1 cellular context compared by ENCODE assay signal in the genomic region with DNA sequence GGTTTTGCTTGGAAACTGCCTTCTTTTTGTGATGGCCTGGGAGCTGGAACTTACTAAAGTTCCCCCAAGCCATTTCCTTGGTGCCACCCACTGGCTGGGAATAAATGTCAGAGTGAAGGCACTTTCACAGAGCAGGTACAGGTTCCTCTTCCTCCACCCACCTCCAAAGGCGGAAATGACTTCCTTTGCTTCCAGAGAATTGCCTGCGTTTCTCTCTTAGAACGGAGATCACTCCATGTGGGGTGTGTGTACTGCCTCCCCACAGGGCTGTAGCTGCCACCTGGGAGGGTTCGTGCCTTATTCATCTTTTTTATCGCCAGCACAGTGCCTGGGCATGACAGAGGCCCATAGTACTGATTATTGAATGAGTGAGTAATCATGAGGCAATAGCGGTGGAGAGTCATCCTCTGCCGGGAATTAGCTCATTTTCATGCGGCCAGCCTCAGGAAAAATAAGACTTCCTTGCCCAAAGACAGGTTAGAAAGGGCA.
A peak's percentile ranks its signal among the peaks of the same experiment; 100 is the strongest.
TF ChIP-seq lines count a peak whose summit lies in the region.

No MANE protein-coding gene starts in this region.

TF ChIP-seq in HepG2, 621 proteins besides CTCF, POLR2A, EP300 and RAD21:
- no peak for TF ChIP-seq SIX1 (CRISPR knock-in tag; IDR thresholded peaks at IDR 0.05; ENCODE audit: borderline replicate concordance)
- no peak for TF ChIP-seq NONO (IDR thresholded peaks at IDR 0.05)
- TF ChIP-seq NONO (CRISPR knock-in tag; conservative IDR thresholded peaks at IDR 0.05): no peak
- no peak for TF ChIP-seq ZNF616 (CRISPR knock-in tag; IDR thresholded peaks at IDR 0.05; ENCODE audit: low read depth)
- no peak for TF ChIP-seq CBX2 (IDR thresholded peaks at IDR 0.05; ENCODE audit: low read depth, low read length)
- no peak for TF ChIP-seq CBX2 (CRISPR knock-in tag; IDR thresholded peaks at IDR 0.05; ENCODE audit: low read depth)
- TF ChIP-seq, protein P1, sequence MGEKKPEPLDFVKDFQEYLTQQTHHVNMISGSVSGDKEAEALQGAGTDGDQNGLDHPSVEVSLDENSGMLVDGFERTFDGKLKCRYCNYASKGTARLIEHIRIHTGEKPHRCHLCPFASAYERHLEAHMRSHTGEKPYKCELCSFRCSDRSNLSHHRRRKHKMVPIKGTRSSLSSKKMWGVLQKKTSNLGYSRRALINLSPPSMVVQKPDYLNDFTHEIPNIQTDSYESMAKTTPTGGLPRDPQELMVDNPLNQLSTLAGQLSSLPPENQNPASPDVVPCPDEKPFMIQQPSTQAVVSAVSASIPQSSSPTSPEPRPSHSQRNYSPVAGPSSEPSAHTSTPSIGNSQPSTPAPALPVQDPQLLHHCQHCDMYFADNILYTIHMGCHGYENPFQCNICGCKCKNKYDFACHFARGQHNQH (CRISPR knock-in tag; IDR thresholded peaks at IDR 0.05): no peak
- TF ChIP-seq, protein P2, sequence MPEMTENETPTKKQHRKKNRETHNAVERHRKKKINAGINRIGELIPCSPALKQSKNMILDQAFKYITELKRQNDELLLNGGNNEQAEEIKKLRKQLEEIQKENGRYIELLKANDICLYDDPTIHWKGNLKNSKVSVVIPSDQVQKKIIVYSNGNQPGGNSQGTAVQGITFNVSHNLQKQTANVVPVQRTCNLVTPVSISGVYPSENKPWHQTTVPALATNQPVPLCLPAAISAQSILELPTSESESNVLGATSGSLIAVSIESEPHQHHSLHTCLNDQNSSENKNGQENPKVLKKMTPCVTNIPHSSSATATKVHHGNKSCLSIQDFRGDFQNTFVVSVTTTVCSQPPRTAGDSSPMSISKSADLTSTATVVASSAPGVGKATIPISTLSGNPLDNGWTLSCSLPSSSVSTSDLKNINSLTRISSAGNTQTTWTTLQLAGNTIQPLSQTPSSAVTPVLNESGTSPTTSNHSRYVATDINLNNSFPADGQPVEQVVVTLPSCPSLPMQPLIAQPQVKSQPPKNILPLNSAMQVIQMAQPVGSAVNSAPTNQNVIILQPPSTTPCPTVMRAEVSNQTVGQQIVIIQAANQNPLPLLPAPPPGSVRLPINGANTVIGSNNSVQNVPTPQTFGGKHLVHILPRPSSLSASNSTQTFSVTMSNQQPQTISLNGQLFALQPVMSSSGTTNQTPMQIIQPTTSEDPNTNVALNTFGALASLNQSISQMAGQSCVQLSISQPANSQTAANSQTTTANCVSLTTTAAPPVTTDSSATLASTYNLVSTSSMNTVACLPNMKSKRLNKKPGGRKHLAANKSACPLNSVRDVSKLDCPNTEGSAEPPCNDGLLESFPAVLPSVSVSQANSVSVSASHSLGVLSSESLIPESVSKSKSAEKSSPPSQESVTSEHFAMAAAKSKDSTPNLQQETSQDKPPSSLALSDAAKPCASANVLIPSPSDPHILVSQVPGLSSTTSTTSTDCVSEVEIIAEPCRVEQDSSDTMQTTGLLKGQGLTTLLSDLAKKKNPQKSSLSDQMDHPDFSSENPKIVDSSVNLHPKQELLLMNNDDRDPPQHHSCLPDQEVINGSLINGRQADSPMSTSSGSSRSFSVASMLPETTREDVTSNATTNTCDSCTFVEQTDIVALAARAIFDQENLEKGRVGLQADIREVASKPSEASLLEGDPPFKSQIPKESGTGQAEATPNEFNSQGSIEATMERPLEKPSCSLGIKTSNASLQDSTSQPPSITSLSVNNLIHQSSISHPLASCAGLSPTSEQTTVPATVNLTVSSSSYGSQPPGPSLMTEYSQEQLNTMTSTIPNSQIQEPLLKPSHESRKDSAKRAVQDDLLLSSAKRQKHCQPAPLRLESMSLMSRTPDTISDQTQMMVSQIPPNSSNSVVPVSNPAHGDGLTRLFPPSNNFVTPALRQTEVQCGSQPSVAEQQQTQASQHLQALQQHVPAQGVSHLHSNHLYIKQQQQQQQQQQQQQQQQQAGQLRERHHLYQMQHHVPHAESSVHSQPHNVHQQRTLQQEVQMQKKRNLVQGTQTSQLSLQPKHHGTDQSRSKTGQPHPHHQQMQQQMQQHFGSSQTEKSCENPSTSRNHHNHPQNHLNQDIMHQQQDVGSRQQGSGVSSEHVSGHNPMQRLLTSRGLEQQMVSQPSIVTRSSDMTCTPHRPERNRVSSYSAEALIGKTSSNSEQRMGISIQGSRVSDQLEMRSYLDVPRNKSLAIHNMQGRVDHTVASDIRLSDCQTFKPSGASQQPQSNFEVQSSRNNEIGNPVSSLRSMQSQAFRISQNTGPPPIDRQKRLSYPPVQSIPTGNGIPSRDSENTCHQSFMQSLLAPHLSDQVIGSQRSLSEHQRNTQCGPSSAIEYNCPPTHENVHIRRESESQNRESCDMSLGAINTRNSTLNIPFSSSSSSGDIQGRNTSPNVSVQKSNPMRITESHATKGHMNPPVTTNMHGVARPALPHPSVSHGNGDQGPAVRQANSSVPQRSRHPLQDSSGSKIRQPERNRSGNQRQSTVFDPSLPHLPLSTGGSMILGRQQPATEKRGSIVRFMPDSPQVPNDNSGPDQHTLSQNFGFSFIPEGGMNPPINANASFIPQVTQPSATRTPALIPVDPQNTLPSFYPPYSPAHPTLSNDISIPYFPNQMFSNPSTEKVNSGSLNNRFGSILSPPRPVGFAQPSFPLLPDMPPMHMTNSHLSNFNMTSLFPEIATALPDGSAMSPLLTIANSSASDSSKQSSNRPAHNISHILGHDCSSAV (CRISPR knock-in tag; IDR thresholded peaks at IDR 0.05; ENCODE audit: borderline replicate concordance): no peak
- peak; percentile 2; the same call in 1 of the 2 replicates for TF ChIP-seq CEBPB (IDR thresholded peaks at IDR 0.05; ENCODE audit: borderline replicate concordance, low read depth, low read length)
- no peak for TF ChIP-seq ZNF33A (CRISPR knock-in tag; IDR thresholded peaks at IDR 0.05; ENCODE audit: borderline replicate concordance)
- TF ChIP-seq, protein P3, sequence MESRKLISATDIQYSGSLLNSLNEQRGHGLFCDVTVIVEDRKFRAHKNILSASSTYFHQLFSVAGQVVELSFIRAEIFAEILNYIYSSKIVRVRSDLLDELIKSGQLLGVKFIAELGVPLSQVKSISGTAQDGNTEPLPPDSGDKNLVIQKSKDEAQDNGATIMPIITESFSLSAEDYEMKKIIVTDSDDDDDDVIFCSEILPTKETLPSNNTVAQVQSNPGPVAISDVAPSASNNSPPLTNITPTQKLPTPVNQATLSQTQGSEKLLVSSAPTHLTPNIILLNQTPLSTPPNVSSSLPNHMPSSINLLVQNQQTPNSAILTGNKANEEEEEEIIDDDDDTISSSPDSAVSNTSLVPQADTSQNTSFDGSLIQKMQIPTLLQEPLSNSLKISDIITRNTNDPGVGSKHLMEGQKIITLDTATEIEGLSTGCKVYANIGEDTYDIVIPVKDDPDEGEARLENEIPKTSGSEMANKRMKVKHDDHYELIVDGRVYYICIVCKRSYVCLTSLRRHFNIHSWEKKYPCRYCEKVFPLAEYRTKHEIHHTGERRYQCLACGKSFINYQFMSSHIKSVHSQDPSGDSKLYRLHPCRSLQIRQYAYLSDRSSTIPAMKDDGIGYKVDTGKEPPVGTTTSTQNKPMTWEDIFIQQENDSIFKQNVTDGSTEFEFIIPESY (CRISPR knock-in tag; IDR thresholded peaks at IDR 0.05): peak; percentile 86
- TF ChIP-seq CBX5 (CRISPR knock-in tag; IDR thresholded peaks at IDR 0.05; ENCODE audit: borderline replicate concordance): no peak
- no peak for TF ChIP-seq HOXA9 (CRISPR knock-in tag; IDR thresholded peaks at IDR 0.05; ENCODE audit: borderline replicate concordance)
- TF ChIP-seq STAG1 (CRISPR knock-in tag; IDR thresholded peaks at IDR 0.05): peak; percentile 9; the same call in 1 of the 2 replicates
- TF ChIP-seq, protein P4, sequence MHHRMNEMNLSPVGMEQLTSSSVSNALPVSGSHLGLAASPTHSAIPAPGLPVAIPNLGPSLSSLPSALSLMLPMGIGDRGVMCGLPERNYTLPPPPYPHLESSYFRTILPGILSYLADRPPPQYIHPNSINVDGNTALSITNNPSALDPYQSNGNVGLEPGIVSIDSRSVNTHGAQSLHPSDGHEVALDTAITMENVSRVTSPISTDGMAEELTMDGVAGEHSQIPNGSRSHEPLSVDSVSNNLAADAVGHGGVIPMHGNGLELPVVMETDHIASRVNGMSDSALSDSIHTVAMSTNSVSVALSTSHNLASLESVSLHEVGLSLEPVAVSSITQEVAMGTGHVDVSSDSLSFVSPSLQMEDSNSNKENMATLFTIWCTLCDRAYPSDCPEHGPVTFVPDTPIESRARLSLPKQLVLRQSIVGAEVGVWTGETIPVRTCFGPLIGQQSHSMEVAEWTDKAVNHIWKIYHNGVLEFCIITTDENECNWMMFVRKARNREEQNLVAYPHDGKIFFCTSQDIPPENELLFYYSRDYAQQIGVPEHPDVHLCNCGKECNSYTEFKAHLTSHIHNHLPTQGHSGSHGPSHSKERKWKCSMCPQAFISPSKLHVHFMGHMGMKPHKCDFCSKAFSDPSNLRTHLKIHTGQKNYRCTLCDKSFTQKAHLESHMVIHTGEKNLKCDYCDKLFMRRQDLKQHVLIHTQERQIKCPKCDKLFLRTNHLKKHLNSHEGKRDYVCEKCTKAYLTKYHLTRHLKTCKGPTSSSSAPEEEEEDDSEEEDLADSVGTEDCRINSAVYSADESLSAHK (CRISPR knock-in tag; IDR thresholded peaks at IDR 0.05; ENCODE audit: borderline replicate concordance): no peak
- no peak for TF ChIP-seq FOXM1 (CRISPR knock-in tag; IDR thresholded peaks at IDR 0.05)
- TF ChIP-seq ZBTB42 (CRISPR knock-in tag; IDR thresholded peaks at IDR 0.05): no peak
